Comparison of ENCODE assay signal across 23 cellular contexts in the genomic region with DNA sequence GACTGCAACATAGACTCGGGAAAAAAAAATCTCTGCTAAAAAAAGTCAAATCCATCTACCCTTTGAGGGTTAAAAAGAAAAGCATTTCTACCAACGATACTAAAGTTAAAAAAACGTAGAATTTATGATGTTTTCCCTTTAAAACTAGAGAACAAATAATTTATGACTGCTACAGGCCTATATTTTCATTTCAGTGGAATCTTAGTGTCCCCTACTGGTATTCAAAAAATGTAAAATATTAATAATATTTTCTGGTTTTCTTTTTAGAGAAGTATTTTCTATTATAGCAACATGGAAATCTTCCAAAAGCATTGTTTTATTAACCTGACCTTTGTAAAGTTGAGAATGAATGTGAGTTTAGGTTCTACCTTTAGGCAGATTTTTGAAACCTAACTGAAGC.
"Had no signal": no experiment of that assay in that cellular context is flagged by ENCODE, and none has a peak within 500 bp of the region (broad histone marks: within the 10 kb centered on the region; RNA-seq: fewer than 3 reads in every experiment).

No MANE protein-coding gene starts in this region.

- H3K27me3 Mint-ChIP-seq: dendritic cell treated with granulocyte-macrophage colony-stimulating factor and Interleukin-4, amounts not matched to agents 40 ng/mL and 50 ng/mL, for 4 days had no signal

- H3K27ac ChIP-seq: gastrocnemius medialis, left lung, lower lobe of right lung, neural progenitor cell, right atrium auricular region, spleen, tibial nerve, WERI-Rb-1 had no signal

- H3K4me1 Mint-ChIP-seq: natural killer cell, neural progenitor cell had no signal

- ATAC-seq: activated CD4-positive, CD25-positive, alpha-beta regulatory T cell treated with anti-CD3 and anti-CD28 coated beads, Interleukin-2, amount 50 U/mL, for 24 hours; gastrocnemius medialis; left lung; lower lobe of right lung; natural killer cell had no signal

- H3K27me3 ChIP-seq: gastrocnemius medialis, left lung, neural progenitor cell, right atrium auricular region, spleen, tibial nerve had no signal

- H3K27ac Mint-ChIP-seq: dendritic cell treated with granulocyte-macrophage colony-stimulating factor and Interleukin-4, amounts not matched to agents 40 ng/mL and 50 ng/mL, for 4 days; natural killer cell; neural progenitor cell had no signal

- H3K4me3 Mint-ChIP-seq: dendritic cell treated with granulocyte-macrophage colony-stimulating factor and Interleukin-4, amounts not matched to agents 40 ng/mL and 50 ng/mL, for 4 days; natural killer cell; neural progenitor cell had no signal

- H3K9me3 ChIP-seq: gastrocnemius medialis, lower lobe of right lung, right atrium auricular region had no signal

- H3K36me3 Mint-ChIP-seq: natural killer cell, neural progenitor cell had no signal

- H3K36me3 ChIP-seq: gastrocnemius medialis, left lung, lower lobe of right lung, neural progenitor cell, right atrium auricular region, spleen, tibial nerve, WERI-Rb-1 had no signal

- H3K4me1 ChIP-seq: gastrocnemius medialis, left lung, lower lobe of right lung, neural progenitor cell, right atrium auricular region, spleen, tibial nerve had no signal

- DNase-seq: activated CD4-positive, alpha-beta T cell treated with anti-CD3 and anti-CD28 coated beads for 48 hours; activated CD4-positive, alpha-beta T cell treated with anti-CD3 and anti-CD28 coated beads, Interleukin-2, amount 50 U/mL, for 48 hours; activated CD8-positive, alpha-beta memory T cell treated with anti-CD3 and anti-CD28 coated beads for 24 hours; activated gamma-delta T cell; activated naive CD4-positive, alpha-beta T cell treated with anti-CD3 and anti-CD28 coated beads, Interleukin-2, amount 50 U/mL, for 16 hours; amygdala; caudate nucleus; effector CD4-positive, alpha-beta T cell; gastrocnemius medialis; glutamatergic neuron; left lung; lower lobe of right lung; mesenchymal stem cell; natural killer cell; occipital lobe; spleen; stimulated activated naive CD4-positive, alpha-beta T cell treated with Interleukin-2 at 50 U/mL for 16 hours; WERI-Rb-1 had no signal

- H3K4me3 ChIP-seq: gastrocnemius medialis, left lung, lower lobe of right lung, neural progenitor cell, right atrium auricular region, spleen, tibial nerve had no signal

- H3K9ac ChIP-seq: neural progenitor cell had no signal
